ENCODE assay signal across 16 cellular contexts in genomic region chr4:99252746-99253145, GRCh38. TPM values are rescaled to one million over a fixed set of nuclear protein-coding genes. Genes with fewer than 3 reads are reported as not detected.
DNase-seq lines count a peak whose midpoint lies in the region; ATAC-seq and TF ChIP-seq lines count a peak whose summit lies in the region.
"Had no signal": no experiment of that assay in that cellular context is flagged by ENCODE, and none has a peak within 500 bp of the region (broad histone marks: within the 10 kb centered on the region; RNA-seq: fewer than 3 reads in every experiment).

No MANE protein-coding gene starts in this region.

- H3K27me3 ChIP-seq in RWPE2 (ENCODE audit: insufficient read depth, poor library complexity, severe bottlenecking) (no peaks in the 10 kb centered on the region), esophagus squamous epithelium (no peaks in the 10 kb centered on the region), SK-N-SH (ENCODE audit: insufficient read depth) (no peaks in the 10 kb centered on the region), right cardiac atrium (ENCODE audit: control insufficient read depth, insufficient read depth) (no peaks in the 10 kb centered on the region)
- H3K27me3 ChIP-seq: BE2C had no signal

- H3K79me2 ChIP-seq in SK-N-SH (ENCODE audit: insufficient read depth) = no peaks in the 10 kb centered on the region

- H2AFZ ChIP-seq in SK-N-SH (ENCODE audit: low read depth) = no peak overlapping the region

- TF ChIP-seq EP300 in SK-N-SH (IDR thresholded peaks at IDR 0.05; ENCODE audit: borderline replicate concordance in 1 of 2, low read depth in 1 of 2, low read length in 1 of 2) = no peak

- H3K4me3 ChIP-seq in RWPE2 (ENCODE audit: severe bottlenecking) (no peak overlapping the region), epithelial cell of esophagus (ENCODE audit: low read length) (no peak overlapping the region), esophagus squamous epithelium (no peak overlapping the region), SK-N-SH (ENCODE audit: low read depth in 2 of 2, low read length in 1 of 2) (no peak overlapping the region), right cardiac atrium (ENCODE audit: low read length) (no peak overlapping the region)
- H3K4me3 ChIP-seq: HAP-1 had no signal

- no peaks in the 10 kb centered on the region for H3K9me2 ChIP-seq in SK-N-SH

- TF ChIP-seq RAD21 in SK-N-SH (IDR thresholded peaks at IDR 0.05; ENCODE audit: low read length) = no peak

- no peaks in the 10 kb centered on the region for H4K20me1 ChIP-seq in SK-N-SH (ENCODE audit: insufficient read depth)

- POLR2A ChIA-PET in SK-N-SH (lab: Yijun Ruan, JAX) = no interaction called here

- H3K4me1 ChIP-seq in RWPE2 (ENCODE audit: insufficient read depth, poor library complexity, severe bottlenecking) (no peaks in the 10 kb centered on the region), esophagus squamous epithelium (peaks cover 0 to 42% (median 16%) of the 10 kb centered on the region in 3 donors), SK-N-SH (ENCODE audit: control insufficient read depth in 1 of 2, insufficient read depth in 2 of 2, low read depth in 1 of 2, low read length in 1 of 2) (no peaks in the 10 kb centered on the region), right cardiac atrium (ENCODE audit: control insufficient read depth, insufficient read depth, low read length) (no peaks in the 10 kb centered on the region)
- H3K4me1 ChIP-seq: BE2C, HAP-1 had no signal

- no peak for TF ChIP-seq POLR2A in esophagus squamous epithelium (IDR thresholded peaks at IDR 0.05)

- peak; percentile 29; the same call in 1 of the 3 replicates for ATAC-seq in RWPE2 (ENCODE audit: low read depth)
- no peak for ATAC-seq in right cardiac atrium

- H3K9me3 ChIP-seq in RWPE2 (ENCODE audit: severe bottlenecking) (peaks cover 2% of the 10 kb centered on the region), esophagus squamous epithelium (no peaks in the 10 kb centered on the region), SK-N-SH (no peaks in the 10 kb centered on the region), right cardiac atrium (ENCODE audit: control insufficient read depth, low read length) (no peaks in the 10 kb centered on the region)
- H3K9me3 ChIP-seq: BE2C, HAP-1 had no signal

- 39 to 60% methylated on average over 4 of the region's 4 CpGs for WGBS in esophagus squamous epithelium, 2 donors
- 56% methylated on average over 4 of the region's 4 CpGs for WGBS in SK-N-SH (ENCODE audit: low lambda C conversion rate)
- WGBS in right cardiac atrium = 87% methylated on average over 4 of the region's 4 CpGs

- no peaks in the 10 kb centered on the region for H3F3A ChIP-seq in SK-N-SH (replicated peaks; ENCODE audit: insufficient read depth)

- CTCF ChIA-PET in SK-N-SH (lab: Yijun Ruan, JAX) = no interaction called here

- intact Hi-C loops in esophagus squamous epithelium (cut with DNase I) (no loop called here), right cardiac atrium (cut with DNase I) (no loop called here)

- H3K4me2 ChIP-seq in SK-N-SH = no peak overlapping the region

- TF ChIP-seq CTCF in RWPE2 (IDR thresholded peaks at IDR 0.05; ENCODE audit: poor library complexity, severe bottlenecking) (no peak), epithelial cell of esophagus (IDR thresholded peaks at IDR 0.05; ENCODE audit: insufficient read depth, low read depth, low read length, missing control alignments) (no peak), esophagus squamous epithelium (IDR thresholded peaks at IDR 0.05) (no peak), SK-N-SH (IDR thresholded peaks at IDR 0.05) (no peak)

- no peak overlapping the region for H3K9ac ChIP-seq in SK-N-SH

- no peaks in the 10 kb centered on the region for H3K36me3 ChIP-seq in RWPE2 (ENCODE audit: low read depth)
- H3K36me3 ChIP-seq in esophagus squamous epithelium = no peaks in the 10 kb centered on the region
- no peaks in the 10 kb centered on the region for H3K36me3 ChIP-seq in SK-N-SH (replicated peaks in 1 of 2; ENCODE audit: control insufficient read depth in 1 of 2, insufficient read depth in 2 of 2, low read length in 1 of 2)
- H3K36me3 ChIP-seq: BE2C, HAP-1 had no signal

- H3K27ac ChIP-seq in RWPE2 (ENCODE audit: poor library complexity, severe bottlenecking) (no peak overlapping the region), esophagus squamous epithelium (peak overlapping the region in 3 of 4 donors; percentile 51 to 76 (median 56)), SK-N-SH (ENCODE audit: low read depth in 2 of 2, low read length in 1 of 2) (no peak overlapping the region), right cardiac atrium (ENCODE audit: low read length) (no peak overlapping the region)

- DNase-seq in RWPE2 (ENCODE audit: low spot score) (no peak), epithelial cell of esophagus (ENCODE audit: low read depth) (peak; percentile 88), esophagus squamous epithelium (lab: John Stamatoyannopoulos, UW) (no peak), retina (no peak), SK-N-SH (no peak), right cardiac atrium (no peak), D341Med (ENCODE audit: low spot score) (no peak)
- DNase-seq: ACHN; BE2C; C1 segment of cervical spinal cord; CD4-positive, CD25-positive, alpha-beta regulatory T cell; CD8-positive, alpha-beta memory T cell; COR-L47; IMR-90 had no signal

TF ChIP-seq in SK-N-SH, 30 proteins besides CTCF, POLR2A, EP300 and RAD21 (continues in another document):
- TF ChIP-seq EZH2phosphoT487 (IDR thresholded peaks at IDR 0.05; ENCODE audit: borderline replicate concordance, low read depth) (no peak), GABPA (IDR thresholded peaks at IDR 0.05; ENCODE audit: low read depth) (no peak), RXRA (IDR thresholded peaks at IDR 0.05; ENCODE audit: borderline replicate concordance, low read depth) (no peak), TCF12 (IDR thresholded peaks at IDR 0.05) (no peak), GATA2 (CRISPR knock-in tag; IDR thresholded peaks at IDR 0.05) (no peak), RFX5 (IDR thresholded peaks at IDR 0.05; ENCODE audit: low read length) (no peak), FOSL2 (IDR thresholded peaks at IDR 0.05; ENCODE audit: borderline replicate concordance, low read depth) (no peak), RCOR1 (IDR thresholded peaks at IDR 0.05; ENCODE audit: low read length) (no peak), PBX3 (IDR thresholded peaks at IDR 0.05) (no peak), TAF1 (IDR thresholded peaks at IDR 0.05; ENCODE audit: borderline replicate concordance, low read depth, low read length) (no peak), MXI1 (IDR thresholded peaks at IDR 0.05; ENCODE audit: low read depth, low read length) (no peak), FOXJ3 (CRISPR knock-in tag; IDR thresholded peaks at IDR 0.05) (no peak)
- TF ChIP-seq, protein P1, sequence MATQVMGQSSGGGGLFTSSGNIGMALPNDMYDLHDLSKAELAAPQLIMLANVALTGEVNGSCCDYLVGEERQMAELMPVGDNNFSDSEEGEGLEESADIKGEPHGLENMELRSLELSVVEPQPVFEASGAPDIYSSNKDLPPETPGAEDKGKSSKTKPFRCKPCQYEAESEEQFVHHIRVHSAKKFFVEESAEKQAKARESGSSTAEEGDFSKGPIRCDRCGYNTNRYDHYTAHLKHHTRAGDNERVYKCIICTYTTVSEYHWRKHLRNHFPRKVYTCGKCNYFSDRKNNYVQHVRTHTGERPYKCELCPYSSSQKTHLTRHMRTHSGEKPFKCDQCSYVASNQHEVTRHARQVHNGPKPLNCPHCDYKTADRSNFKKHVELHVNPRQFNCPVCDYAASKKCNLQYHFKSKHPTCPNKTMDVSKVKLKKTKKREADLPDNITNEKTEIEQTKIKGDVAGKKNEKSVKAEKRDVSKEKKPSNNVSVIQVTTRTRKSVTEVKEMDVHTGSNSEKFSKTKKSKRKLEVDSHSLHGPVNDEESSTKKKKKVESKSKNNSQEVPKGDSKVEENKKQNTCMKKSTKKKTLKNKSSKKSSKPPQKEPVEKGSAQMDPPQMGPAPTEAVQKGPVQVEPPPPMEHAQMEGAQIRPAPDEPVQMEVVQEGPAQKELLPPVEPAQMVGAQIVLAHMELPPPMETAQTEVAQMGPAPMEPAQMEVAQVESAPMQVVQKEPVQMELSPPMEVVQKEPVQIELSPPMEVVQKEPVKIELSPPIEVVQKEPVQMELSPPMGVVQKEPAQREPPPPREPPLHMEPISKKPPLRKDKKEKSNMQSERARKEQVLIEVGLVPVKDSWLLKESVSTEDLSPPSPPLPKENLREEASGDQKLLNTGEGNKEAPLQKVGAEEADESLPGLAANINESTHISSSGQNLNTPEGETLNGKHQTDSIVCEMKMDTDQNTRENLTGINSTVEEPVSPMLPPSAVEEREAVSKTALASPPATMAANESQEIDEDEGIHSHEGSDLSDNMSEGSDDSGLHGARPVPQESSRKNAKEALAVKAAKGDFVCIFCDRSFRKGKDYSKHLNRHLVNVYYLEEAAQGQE (IDR thresholded peaks at IDR 0.05; ENCODE audit: low read depth, low read length) = no peak
- TF ChIP-seq, protein P2, sequence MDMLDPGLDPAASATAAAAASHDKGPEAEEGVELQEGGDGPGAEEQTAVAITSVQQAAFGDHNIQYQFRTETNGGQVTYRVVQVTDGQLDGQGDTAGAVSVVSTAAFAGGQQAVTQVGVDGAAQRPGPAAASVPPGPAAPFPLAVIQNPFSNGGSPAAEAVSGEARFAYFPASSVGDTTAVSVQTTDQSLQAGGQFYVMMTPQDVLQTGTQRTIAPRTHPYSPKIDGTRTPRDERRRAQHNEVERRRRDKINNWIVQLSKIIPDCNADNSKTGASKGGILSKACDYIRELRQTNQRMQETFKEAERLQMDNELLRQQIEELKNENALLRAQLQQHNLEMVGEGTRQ (IDR thresholded peaks at IDR 0.05; ENCODE audit: borderline replicate concordance, low read depth, low read length) = no peak

RNA-seq across cellular contexts. Expression of gene ADH6, which starts 33.7 kb away (rescaled TPM):
- not detected for total RNA-seq in esophagus squamous epithelium
- not detected in 2 replicates for polyA plus RNA-seq in SK-N-SH (2012; rRNA removed)
- polyA plus RNA-seq in SK-N-SH (2012; cell fraction: cytosol; rRNA removed) = not detected in 2 replicates
- polyA plus RNA-seq in SK-N-SH (2012; cell fraction: nucleus; rRNA removed) = not detected in 2 replicates
- total RNA-seq in right cardiac atrium = not detected
- polyA plus RNA-seq in right cardiac atrium = not detected
- total RNA-seq: CD4-positive, CD25-positive, alpha-beta regulatory T cell; CD8-positive, alpha-beta memory T cell; H1; IMR-90 had no signal
- polyA plus RNA-seq: CD4-positive, CD25-positive, alpha-beta regulatory T cell; CD8-positive, alpha-beta memory T cell; H1; IMR-90 had no signal

RNA-seq across cellular contexts. Expression of gene ADH1A, which starts 38.0 kb away (rescaled TPM):
- total RNA-seq in esophagus squamous epithelium = not detected
- not detected in 2 replicates for polyA plus RNA-seq in SK-N-SH (2012; rRNA removed)
- polyA plus RNA-seq in SK-N-SH (2012; cell fraction: cytosol; rRNA removed) = not detected in 2 replicates
- polyA plus RNA-seq in SK-N-SH (2012; cell fraction: nucleus; rRNA removed) = not detected in 2 replicates
- total RNA-seq in right cardiac atrium = 1 to 10 TPM in 2 of 4 donors, under 1 TPM in 2; 0.74 to 1.5 (median 1.1) TPM
- polyA plus RNA-seq in right cardiac atrium = not detected
- total RNA-seq: CD4-positive, CD25-positive, alpha-beta regulatory T cell; CD8-positive, alpha-beta memory T cell; H1; IMR-90 had no signal
- polyA plus RNA-seq: CD4-positive, CD25-positive, alpha-beta regulatory T cell; CD8-positive, alpha-beta memory T cell; H1; IMR-90 had no signal

Comparison
In these comparisons a context has a peak if more than half of its experiments do, and no peak if none do; other contexts are left out.
1. H3K27ac ChIP-seq: peak in esophagus squamous epithelium (3 of 4); none in RWPE2 (single experiment), SK-N-SH (0 of 2) and right cardiac atrium (single experiment).